Comparison of ENCODE assay signal across 8 cellular contexts in genomic region chr19:52535336-52535830, GRCh38. TPM values are rescaled to one million over a fixed set of nuclear protein-coding genes. Genes with fewer than 3 reads are reported as not detected.
A peak's percentile ranks its signal among the peaks of the same experiment; 100 is the strongest.
DNase-seq lines count a peak whose midpoint lies in the region; ATAC-seq, FAIRE-seq and TF ChIP-seq lines count a peak whose summit lies in the region.
"Not testable (repeated sequence)": the region's sequence is repeated elsewhere in the genome, so short reads cannot be mapped to it uniquely, and the experiment has no call there.

No MANE protein-coding gene starts in this region.

- BruUV-seq in endothelial cell of umbilical vein (replicated peaks; lab: Mats Ljungman, UMichigan), result not testable (repeated sequence)

- peak overlapping the region; percentile 68 to 93 (median 89); a peak in 21 of 22 replicates for H3K9ac ChIP-seq in BLaER1 treated with 17β-estradiol and CSF1 and Interleukin-3, amounts not matched to agents 10 nM and 100 nM
- H3K9ac ChIP-seq in SU-DHL-6 (ENCODE audit: low read length) (peak overlapping the region; percentile 70), endothelial cell of umbilical vein (replicated peaks; ENCODE audit: extremely low read depth, insufficient read depth, low read length) (peak overlapping the region; percentile 9)

- H3F3A ChIP-seq in SU-DHL-6 (ENCODE audit: insufficient read depth), result peaks cover 13% of the 10 kb centered on the region; the same call in 1 of the 2 replicates

- H2AFZ ChIP-seq in SU-DHL-6 (ENCODE audit: low read depth, low read length, severe bottlenecking), result not testable (repeated sequence)
- peak overlapping the region; percentile 75 for H2AFZ ChIP-seq in endothelial cell of umbilical vein (ENCODE audit: low read depth, low read length)

- peaks cover 22 to 69% (median 45%) of the 10 kb centered on the region in 10 experiments for H3K4me1 ChIP-seq in BLaER1 treated with 17β-estradiol and CSF1 and Interleukin-3, amounts not matched to agents 10 nM and 100 nM
- H3K4me1 ChIP-seq in endothelial cell of umbilical vein (ENCODE audit: control insufficient read depth, extremely low read depth, insufficient read depth, low read length), result not testable (repeated sequence)

- H3K9me1 ChIP-seq in endothelial cell of umbilical vein (replicated peaks; ENCODE audit: control insufficient read depth, extremely low read depth, insufficient read depth, low read length), result not testable (repeated sequence)

- DNase-seq in activated naive CD4-positive, alpha-beta T cell treated with anti-CD3 and anti-CD28 coated beads, Interleukin-2, amount 50 U/mL, for 72 hours (ENCODE audit: low spot score in 2 of 2), result peak in 1 of 2 donors; percentile 56
- not testable (repeated sequence) for DNase-seq in endothelial cell of umbilical vein (ENCODE audit: low read depth, low spot score); neural crest cell (ENCODE audit: low read depth, low spot score)
- DNase-seq in stimulated activated naive CD8-positive, alpha-beta T cell treated with anti-CD3 and anti-CD28 coated beads, Interleukin-15, Interleukin-2, amounts not matched to agents 100 U/mL and 50 U/mL, for 24 hours, result peak; percentile 7

- FAIRE-seq in endothelial cell of umbilical vein (lab: Jason Lieb, UNC), result not testable (repeated sequence)

- TF ChIP-seq CTCF in SU-DHL-6 (IDR thresholded peaks at IDR 0.05; ENCODE audit: insufficient read depth, low read length, poor library complexity, severe bottlenecking); endothelial cell of umbilical vein (IDR thresholded peaks at IDR 0.05; ENCODE audit: extremely low read depth in 1 of 2, insufficient read depth in 1 of 2, low read depth in 1 of 2, low read length in 2 of 2): not testable (repeated sequence)
- TF ChIP-seq CTCF in neural crest cell (conservative IDR thresholded peaks at IDR 0.05), result peak; percentile 44

- POLR2A ChIA-PET in endothelial cell of umbilical vein (lab: Charles Lee), result interaction anchor here (0.6 kb wide), 1 partner anchor 25 kb away, joined by 4 read pairs; no protein-coding TSS in a partner anchor

- intact Hi-C loops in endothelial cell of umbilical vein (cut with micrococcal nuclease), result loop anchor here (1.0 kb wide), 1 partner anchor 8 kb away; the partner anchor contains the start of gene ZNF808

- H3K4me1 Mint-ChIP-seq in neural crest cell, result peaks cover 35% of the 10 kb centered on the region

- H3K27ac ChIP-seq in BLaER1 treated with 17β-estradiol and CSF1 and Interleukin-3, amounts not matched to agents 10 nM and 100 nM, result peak overlapping the region in 10 of 11 experiments; percentile 54 to 95 (median 88); a peak in 20 of 22 replicates
- not testable (repeated sequence) for H3K27ac ChIP-seq in SU-DHL-6 (ENCODE audit: low read depth, low read length); endothelial cell of umbilical vein (ENCODE audit: insufficient read depth, low read depth, low read length)

- H3K9me3 ChIP-seq in BLaER1 treated with 17β-estradiol and CSF1 and Interleukin-3, amounts not matched to agents 10 nM and 100 nM (replicated peaks in 1 of 11), result peaks cover 24 to 59% (median 29%) of the 10 kb centered on the region in 11 experiments; a peak in 21 of 22 replicates
- not testable (repeated sequence) for H3K9me3 ChIP-seq in SU-DHL-6 (ENCODE audit: insufficient read depth, low read length); endothelial cell of umbilical vein (replicated peaks; ENCODE audit: control insufficient read depth, insufficient read depth, low read length); iPS-18c (ENCODE audit: control insufficient read depth, insufficient read depth, low read length)

- H3K27me3 ChIP-seq in BLaER1 treated with 17β-estradiol and CSF1 and Interleukin-3, amounts not matched to agents 10 nM and 100 nM; SU-DHL-6 (ENCODE audit: low read length); endothelial cell of umbilical vein (ENCODE audit: control insufficient read depth in 2 of 2, insufficient read depth in 2 of 2, low read length in 2 of 2): not testable (repeated sequence)

- peak; percentile 7 for ATAC-seq in HG02642 (IDR thresholded peaks at IDR 0.05; ENCODE audit: poor library complexity, unreplicated experiment)
- ATAC-seq in activated naive CD4-positive, alpha-beta T cell treated with anti-CD3 and anti-CD28 coated beads, Interleukin-2, amount 50 U/mL, for 72 hours, result peak; percentile 11
- ATAC-seq in stimulated activated naive CD8-positive, alpha-beta T cell treated with anti-CD3 and anti-CD28 coated beads, Interleukin-15, Interleukin-2, amounts not matched to agents 100 U/mL and 50 U/mL, for 24 hours, result peak; percentile 3

- TF ChIP-seq POLR2A in endothelial cell of umbilical vein (IDR thresholded peaks at IDR 0.05; ENCODE audit: low read depth, low read length), result not testable (repeated sequence)

- peaks cover 0 to 27% (median 0%) of the 10 kb centered on the region in 11 experiments; a peak in 7 of 22 replicates for H4K20me1 ChIP-seq in BLaER1 treated with 17β-estradiol and CSF1 and Interleukin-3, amounts not matched to agents 10 nM and 100 nM
- H4K20me1 ChIP-seq in SU-DHL-6 (ENCODE audit: low read depth, low read length); endothelial cell of umbilical vein (replicated peaks; ENCODE audit: control insufficient read depth, extremely low read depth, insufficient read depth, low read length): not testable (repeated sequence)

- H3K4me3 Mint-ChIP-seq in neural crest cell, result peak overlapping the region; percentile 96

- H3K9me3 Mint-ChIP-seq in activated naive CD4-positive, alpha-beta T cell treated with anti-CD3 and anti-CD28 coated beads, Interleukin-2, amount 50 U/mL, for 72 hours; neural crest cell: not testable (repeated sequence)

- H3K27ac Mint-ChIP-seq in activated naive CD4-positive, alpha-beta T cell treated with anti-CD3 and anti-CD28 coated beads, Interleukin-2, amount 50 U/mL, for 72 hours, result peak overlapping the region; percentile 87 to 90
- peak overlapping the region; percentile 63 for H3K27ac Mint-ChIP-seq in neural crest cell (ENCODE audit: unreplicated experiment)

- peak overlapping the region; percentile 92 to 99 (median 96) for H3K4me2 ChIP-seq in BLaER1 treated with 17β-estradiol and CSF1 and Interleukin-3, amounts not matched to agents 10 nM and 100 nM
- H3K4me2 ChIP-seq in SU-DHL-6 (ENCODE audit: low read depth, low read length, poor library complexity, severe bottlenecking) (peak overlapping the region; percentile 93), endothelial cell of umbilical vein (ENCODE audit: insufficient read depth, low read length) (peak overlapping the region; percentile 70)

- peaks cover 46% of the 10 kb centered on the region for H3K79me2 ChIP-seq in SU-DHL-6 (ENCODE audit: insufficient read depth, low read length)
- H3K79me2 ChIP-seq in endothelial cell of umbilical vein (ENCODE audit: control insufficient read depth, insufficient read depth, low read length), result not testable (repeated sequence)

- dilution Hi-C loops in endothelial cell of umbilical vein (cut with MboI; ENCODE audit: extremely low pct_ligation_motif_present, low sequenced_read_pairs), result not testable (repeated sequence)

- not testable (repeated sequence) for H3K9me2 ChIP-seq in SU-DHL-6 (replicated peaks; ENCODE audit: insufficient read depth, low read length)

- peak overlapping the region; percentile 71 to 87 (median 74) for H3K4me3 ChIP-seq in BLaER1 treated with 17β-estradiol and CSF1 and Interleukin-3, amounts not matched to agents 10 nM and 100 nM
- H3K4me3 ChIP-seq in SU-DHL-6 (ENCODE audit: insufficient read depth, low read length, poor library complexity, severe bottlenecking) (peak overlapping the region; percentile 65), endothelial cell of umbilical vein (replicated peaks in 1 of 3; ENCODE audit: insufficient read depth in 1 of 3, low read depth in 1 of 3, low read length in 3 of 3) (peak overlapping the region; percentile 52 to 63 (median 62)), iPS-18c (ENCODE audit: insufficient read depth, low read depth, low read length) (peak overlapping the region; percentile 83; the same call in 1 of the 2 replicates)

- peaks cover 25 to 57% (median 47%) of the 10 kb centered on the region in 11 experiments for H3K36me3 ChIP-seq in BLaER1 treated with 17β-estradiol and CSF1 and Interleukin-3, amounts not matched to agents 10 nM and 100 nM
- H3K36me3 ChIP-seq in SU-DHL-6 (ENCODE audit: low read length); endothelial cell of umbilical vein (ENCODE audit: control insufficient read depth in 2 of 2, extremely low read depth in 1 of 2, insufficient read depth in 2 of 2, low read length in 2 of 2): not testable (repeated sequence)

- CTCF ChIA-PET in endothelial cell of umbilical vein (lab: Charles Lee), result not testable (repeated sequence)

- peaks cover 29 to 68% of the 10 kb centered on the region in 2 donors for H3K36me3 Mint-ChIP-seq in activated naive CD4-positive, alpha-beta T cell treated with anti-CD3 and anti-CD28 coated beads, Interleukin-2, amount 50 U/mL, for 72 hours
- not testable (repeated sequence) for H3K36me3 Mint-ChIP-seq in neural crest cell (ENCODE audit: low read depth)

- peaks cover 13% of the 10 kb centered on the region for H3K27me3 Mint-ChIP-seq in neural crest cell (ENCODE audit: low read depth)

RNA-seq across cellular contexts. Expression of gene ZNF808, which starts 7.9 kb away (rescaled TPM):
- 10 to 100 TPM; 22.5 to 32.7 TPM for total RNA-seq in activated naive CD4-positive, alpha-beta T cell treated with anti-CD3 and anti-CD28 coated beads, Interleukin-2, amount 50 U/mL, for 72 hours
- total RNA-seq in endothelial cell of umbilical vein (13.6 and 15.2 TPM in 2 replicates), neural crest cell (23.4 and 25.9 TPM in 2 replicates)
- polyA plus RNA-seq in endothelial cell of umbilical vein, result 1.8 and 1.9 TPM in 2 replicates
- polyA plus RNA-seq in endothelial cell of umbilical vein (2011; cell fraction: cytosol; rRNA removed), result 2.7 and 2.8 TPM in 2 replicates
- 7.8 and 11.9 TPM in 2 replicates for polyA plus RNA-seq in endothelial cell of umbilical vein (2011; cell fraction: nucleus; rRNA removed)
- polyA plus RNA-seq in endothelial cell of umbilical vein (2012), result 2.4 and 2.9 TPM in 2 replicates
- polyA minus RNA-seq in endothelial cell of umbilical vein, result 11.8 and 14.5 TPM in 2 replicates
- polyA minus RNA-seq in endothelial cell of umbilical vein (2011; cell fraction: cytosol; rRNA and poly(A)+ RNA removed), result 5.3 TPM
- 10.5 and 18.7 TPM in 2 replicates for polyA minus RNA-seq in endothelial cell of umbilical vein (2011; cell fraction: nucleus; rRNA and poly(A)+ RNA removed)

RNA-seq across cellular contexts. Expression of gene ZNF701, which starts 34.7 kb away (rescaled TPM):
- 10 to 100 TPM; 18.7 to 26.4 TPM for total RNA-seq in activated naive CD4-positive, alpha-beta T cell treated with anti-CD3 and anti-CD28 coated beads, Interleukin-2, amount 50 U/mL, for 72 hours
- total RNA-seq in endothelial cell of umbilical vein, result 12.1 and 12.3 TPM in 2 replicates
- polyA plus RNA-seq in endothelial cell of umbilical vein, result 4.4 and 4.7 TPM in 2 replicates
- polyA plus RNA-seq in endothelial cell of umbilical vein (2011; cell fraction: cytosol; rRNA removed), result 3.4 and 4.7 TPM in 2 replicates
- 10.7 and 13.4 TPM in 2 replicates for polyA plus RNA-seq in endothelial cell of umbilical vein (2011; cell fraction: nucleus; rRNA removed)
- 5.7 and 6.4 TPM in 2 replicates for polyA plus RNA-seq in endothelial cell of umbilical vein (2012)
- 14.7 and 17.4 TPM in 2 replicates for polyA minus RNA-seq in endothelial cell of umbilical vein
- polyA minus RNA-seq in endothelial cell of umbilical vein (2011; cell fraction: cytosol; rRNA and poly(A)+ RNA removed), result 3.9 TPM
- 9.2 and 17.5 TPM in 2 replicates for polyA minus RNA-seq in endothelial cell of umbilical vein (2011; cell fraction: nucleus; rRNA and poly(A)+ RNA removed)
- 17.3 and 18.7 TPM in 2 replicates for total RNA-seq in neural crest cell

Comparison
In these comparisons a context has a peak if more than half of its experiments do, and no peak if none do; other contexts are left out.
1. H3K9ac ChIP-seq: peak in every context shown above with its lines; median percentile 89 in BLaER1 treated with 17β-estradiol and CSF1 and Interleukin-3, amounts not matched to agents 10 nM and 100 nM; 70 in SU-DHL-6; 9 in endothelial cell of umbilical vein.